Comparison of ENCODE assay signal across 21 cellular contexts in the genomic region with DNA sequence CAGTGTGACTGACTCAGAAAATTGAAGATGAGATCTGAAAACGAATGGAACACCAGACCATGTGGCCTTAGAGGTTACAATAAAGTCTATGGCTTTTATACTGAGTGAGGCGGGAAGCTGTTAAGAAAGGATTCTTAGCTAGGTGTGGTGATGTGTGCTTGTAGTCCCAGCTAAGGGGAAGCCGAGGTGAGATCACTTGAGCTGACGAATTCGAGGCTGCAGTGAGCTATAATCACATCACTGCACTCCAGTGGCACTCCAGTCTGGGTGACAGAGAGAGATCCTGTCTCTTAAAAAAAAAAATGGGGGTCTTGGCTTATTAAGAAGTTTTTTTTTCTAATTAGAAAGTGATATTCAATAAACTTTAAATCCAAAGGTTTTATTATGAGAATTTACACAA.
"Had no signal": no experiment of that assay in that cellular context is flagged by ENCODE, and none has a peak within 500 bp of the region (broad histone marks: within the 10 kb centered on the region; RNA-seq: fewer than 3 reads in every experiment).

No MANE protein-coding gene starts in this region.

- H3K27ac ChIP-seq: body of pancreas, cardiac muscle cell, heart left ventricle, left lung, neural progenitor cell, sigmoid colon, upper lobe of right lung had no signal

- H3K4me3 ChIP-seq: body of pancreas, cardiac muscle cell, heart left ventricle, left lung, lung, neural progenitor cell, sigmoid colon, smooth muscle cell, upper lobe of right lung had no signal

- H3K36me3 ChIP-seq: cardiac muscle cell, heart left ventricle, left lung, neural progenitor cell, sigmoid colon, upper lobe of right lung had no signal

- H3K27ac Mint-ChIP-seq: activated CD4-positive, alpha-beta T cell treated with anti-CD3 and anti-CD28 coated beads, Interleukin-2, amount 10 ng/mL, durations not matched to agents 7 days and 5 days; activated CD8-positive, alpha-beta T cell treated with anti-CD3 and anti-CD28 coated beads, Interleukin-2, amount 10 ng/mL, durations not matched to agents 7 days and 5 days; activated naive CD8-positive, alpha-beta T cell treated with anti-CD3 and anti-CD28 coated beads, Interleukin-2, amount 50 U/mL, for 24 hours; activated T-helper 1 cell treated with anti-CD3 and anti-CD28 coated beads, Interleukin-12 subunit alpha, Interleukin-12 subunit beta, Interleukin-2, Interleukin-4 antibody, amounts not matched to agents 30 ng/mL and 10 ng/mL and 1 ng/mL, durations not matched to agents 14 hours and 24 hours and 36 hours; mesothelial cell of epicardium; naive thymus-derived CD8-positive, alpha-beta T cell; neural progenitor cell had no signal

- DNase-seq: activated CD4-positive, alpha-beta T cell treated with anti-CD3 and anti-CD28 coated beads, Interleukin-2, amount 10 ng/mL, durations not matched to agents 7 days and 5 days; activated CD4-positive, CD25-positive, alpha-beta regulatory T cell treated with anti-CD3 and anti-CD28 coated beads, Interleukin-2, amount 50 U/mL, for 72 hours; activated CD8-positive, alpha-beta T cell treated with anti-CD3 and anti-CD28 coated beads, Interleukin-2, amount 10 ng/mL, durations not matched to agents 7 days and 5 days; activated gamma-delta T cell; activated naive CD4-positive, alpha-beta T cell treated with anti-CD3 and anti-CD28 coated beads, Interleukin-2, amount 50 U/mL, for 16 hours; activated naive CD8-positive, alpha-beta T cell treated with anti-CD3 and anti-CD28 coated beads, Interleukin-2, amount 50 U/mL, for 24 hours; body of pancreas; cortex of kidney; heart left ventricle; left lung; naive thymus-derived CD8-positive, alpha-beta T cell; sigmoid colon; stimulated activated CD4-positive, alpha-beta T cell treated with anti-CD3 and anti-CD28 coated beads, Interleukin-15, amount 100 ng/mL, for 24 hours; stimulated activated naive CD8-positive, alpha-beta T cell treated with anti-CD3 and anti-CD28 coated beads, Interleukin-15, Interleukin-2, amounts not matched to agents 100 U/mL and 50 U/mL, for 24 hours; upper lobe of right lung had no signal

- H3K36me3 Mint-ChIP-seq: mesothelial cell of epicardium; naive thymus-derived CD8-positive, alpha-beta T cell; neural progenitor cell had no signal

- H2AFZ ChIP-seq: neural progenitor cell had no signal

- H3K9ac ChIP-seq: neural progenitor cell had no signal

- H3K4me1 ChIP-seq: body of pancreas, heart left ventricle, left lung, neural progenitor cell, sigmoid colon, upper lobe of right lung had no signal

- H3K9me3 Mint-ChIP-seq: mesothelial cell of epicardium, neural progenitor cell had no signal

- H3K27me3 ChIP-seq: body of pancreas, cardiac muscle cell, heart left ventricle, left lung, neural progenitor cell, sigmoid colon, upper lobe of right lung had no signal

- H3K4me1 Mint-ChIP-seq: activated CD4-positive, alpha-beta T cell treated with anti-CD3 and anti-CD28 coated beads, Interleukin-2, amount 10 ng/mL, durations not matched to agents 7 days and 5 days; activated naive CD8-positive, alpha-beta T cell treated with anti-CD3 and anti-CD28 coated beads, Interleukin-2, amount 50 U/mL, for 24 hours; naive thymus-derived CD8-positive, alpha-beta T cell had no signal

- H3K27me3 Mint-ChIP-seq: activated CD4-positive, alpha-beta T cell treated with anti-CD3 and anti-CD28 coated beads, Interleukin-2, amount 10 ng/mL, durations not matched to agents 7 days and 5 days; activated naive CD8-positive, alpha-beta T cell treated with anti-CD3 and anti-CD28 coated beads, Interleukin-2, amount 50 U/mL, for 24 hours; naive thymus-derived CD8-positive, alpha-beta T cell had no signal

- H3K4me2 ChIP-seq: neural progenitor cell, smooth muscle cell had no signal

- H3K4me3 Mint-ChIP-seq: activated CD4-positive, alpha-beta T cell treated with anti-CD3 and anti-CD28 coated beads, Interleukin-2, amount 10 ng/mL, durations not matched to agents 7 days and 5 days; activated CD8-positive, alpha-beta T cell treated with anti-CD3 and anti-CD28 coated beads, Interleukin-2, amount 10 ng/mL, durations not matched to agents 7 days and 5 days; activated naive CD8-positive, alpha-beta T cell treated with anti-CD3 and anti-CD28 coated beads, Interleukin-2, amount 50 U/mL, for 24 hours; activated T-helper 1 cell treated with anti-CD3 and anti-CD28 coated beads, Interleukin-12 subunit alpha, Interleukin-12 subunit beta, Interleukin-2, Interleukin-4 antibody, amounts not matched to agents 30 ng/mL and 10 ng/mL and 1 ng/mL, durations not matched to agents 14 hours and 24 hours and 36 hours; mesothelial cell of epicardium; naive thymus-derived CD8-positive, alpha-beta T cell; neural progenitor cell had no signal

- H3K9me3 ChIP-seq: body of pancreas, heart left ventricle, left lung, sigmoid colon, upper lobe of right lung had no signal
